16 cellular contexts compared by ENCODE assay signal in the genomic region with DNA sequence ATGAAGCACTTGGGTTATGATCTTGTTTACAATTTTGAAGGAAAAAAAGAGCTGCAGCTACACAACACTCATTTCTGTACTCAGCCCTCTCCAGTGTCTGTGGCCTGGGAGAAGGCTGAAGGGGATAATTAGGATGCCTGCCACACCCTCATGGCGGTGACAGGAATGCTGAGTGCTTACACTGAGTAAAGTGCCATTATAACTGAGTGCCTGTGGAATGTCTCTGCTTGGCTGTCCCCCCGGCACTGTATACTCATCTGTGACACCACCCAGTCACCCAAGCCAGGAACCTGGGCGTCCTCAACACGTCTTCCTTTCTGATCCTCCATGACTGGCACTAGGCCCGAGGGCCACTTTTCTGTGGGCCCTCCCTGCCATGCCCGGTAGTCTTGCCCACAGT. TPM values are rescaled to one million over a fixed set of nuclear protein-coding genes. Genes with fewer than 3 reads are reported as not detected.
A peak's percentile ranks its signal among the peaks of the same experiment; 100 is the strongest.
DNase-seq lines count a peak whose midpoint lies in the region; ATAC-seq and TF ChIP-seq lines count a peak whose summit lies in the region.
"Had no signal": no experiment of that assay in that cellular context is flagged by ENCODE, and none has a peak within 500 bp of the region (broad histone marks: within the 10 kb centered on the region; RNA-seq: fewer than 3 reads in every experiment).

No MANE protein-coding gene starts in this region.

- CTCF ChIA-PET in Caco-2 (lab: Charles Lee): interaction anchor here (1.2 kb wide), 1 partner anchor 99 kb away, joined by 3 read pairs; no protein-coding TSS in a partner anchor

- no peaks in the 10 kb centered on the region for H3K27me3 Mint-ChIP-seq in Caco-2 (ENCODE audit: insufficient read depth, unreplicated experiment)
- H3K27me3 Mint-ChIP-seq: activated CD4-positive, alpha-beta T cell treated with anti-CD3 and anti-CD28 coated beads, Interleukin-2, amount 10 ng/mL, durations not matched to agents 24 days and 14 days had no signal

- POLR2A ChIA-PET in Caco-2 (lab: Charles Lee): no interaction called here

- no peak for ATAC-seq in HG03432 (IDR thresholded peaks at IDR 0.05; ENCODE audit: unreplicated experiment)
- ATAC-seq: psoas muscle; stimulated activated effector memory CD8-positive, alpha-beta T cell treated with anti-CD3 and anti-CD28 coated beads, Interleukin-12 subunit alpha, Interleukin-12 subunit beta, amount 100 ng/mL, for 72 hours had no signal

- peak overlapping the region in 1 of 2 experiments; percentile 22 for H3K14ac ChIP-seq in mesenchymal stem cell (ENCODE audit: low read length in 2 of 2)

- DNase-seq in Caco-2 (peak; percentile 57 to 84), M059J (ENCODE audit: low read depth) (peak; percentile 18), SW480 (ENCODE audit: low spot score) (peak; percentile 88), mesenchymal stem cell (no peak), GM13976 (ENCODE audit: low spot score) (no peak), globus pallidus (ENCODE audit: low spot score) (no peak), SHP77 (lab: John Stamatoyannopoulos, UW) (no peak)
- DNase-seq: activated CD4-positive, alpha-beta T cell treated with anti-CD3 and anti-CD28 coated beads, Interleukin-2, amount 10 ng/mL, durations not matched to agents 24 days and 14 days; BE2C; erythroblast; Kasumi-1; NK-92 treated with Interleukin-12 subunit alpha and Interleukin-12 subunit beta, amount 100 ng/mL, for 24 hours; psoas muscle; stimulated activated CD4-positive, alpha-beta T cell treated with anti-CD3 and anti-CD28 coated beads, Interleukin-2, amount 100 ng/mL, for 24 hours had no signal

- H3K36me3 ChIP-seq in Caco-2 (ENCODE audit: control insufficient read depth, insufficient read depth, low read length) (no peaks in the 10 kb centered on the region), mesenchymal stem cell (ENCODE audit: control insufficient read depth in 1 of 2, insufficient read depth in 2 of 2, low read depth in 1 of 2, low read length in 2 of 2) (peaks cover 8 to 11% of the 10 kb centered on the region in 2 experiments)
- H3K36me3 ChIP-seq: BE2C had no signal

- 64% methylated on average over 6 of the region's 6 CpGs for WGBS in mesenchymal stem cell

- peaks cover 17% of the 10 kb centered on the region for H3K4me1 Mint-ChIP-seq in Caco-2 (ENCODE audit: low read depth, unreplicated experiment)

- H3K9me3 Mint-ChIP-seq in Caco-2 (ENCODE audit: unreplicated experiment): no peaks in the 10 kb centered on the region
- H3K9me3 Mint-ChIP-seq: activated CD4-positive, alpha-beta T cell treated with anti-CD3 and anti-CD28 coated beads, Interleukin-2, amount 10 ng/mL, durations not matched to agents 24 days and 14 days; stimulated activated effector memory CD8-positive, alpha-beta T cell treated with anti-CD3 and anti-CD28 coated beads, Interleukin-12 subunit alpha, Interleukin-12 subunit beta, amount 100 ng/mL, for 72 hours had no signal

- no peak overlapping the region for H3K4ac ChIP-seq in mesenchymal stem cell (ENCODE audit: low read depth in 1 of 2, low read length in 2 of 2)

- H2AFZ ChIP-seq in mesenchymal stem cell (ENCODE audit: low read depth, low read length): no peak overlapping the region

- H2BK120ac ChIP-seq in mesenchymal stem cell (ENCODE audit: low read depth, low read length): no peak overlapping the region

- H3K4me3 Mint-ChIP-seq in Caco-2 (ENCODE audit: unreplicated experiment): peak overlapping the region; percentile 22
- H3K4me3 Mint-ChIP-seq: activated CD4-positive, alpha-beta T cell treated with anti-CD3 and anti-CD28 coated beads, Interleukin-2, amount 10 ng/mL, durations not matched to agents 24 days and 14 days; stimulated activated effector memory CD8-positive, alpha-beta T cell treated with anti-CD3 and anti-CD28 coated beads, Interleukin-12 subunit alpha, Interleukin-12 subunit beta, amount 100 ng/mL, for 72 hours had no signal

- peak overlapping the region; percentile 91 for H3K27ac Mint-ChIP-seq in Caco-2 (ENCODE audit: unreplicated experiment)
- H3K27ac Mint-ChIP-seq: activated CD4-positive, alpha-beta T cell treated with anti-CD3 and anti-CD28 coated beads, Interleukin-2, amount 10 ng/mL, durations not matched to agents 24 days and 14 days; stimulated activated effector memory CD8-positive, alpha-beta T cell treated with anti-CD3 and anti-CD28 coated beads, Interleukin-12 subunit alpha, Interleukin-12 subunit beta, amount 100 ng/mL, for 72 hours had no signal

- H3K36me3 Mint-ChIP-seq in Caco-2 (ENCODE audit: insufficient read depth, unreplicated experiment): peaks cover 24% of the 10 kb centered on the region

- no peak overlapping the region for H3K9ac ChIP-seq in mesenchymal stem cell (ENCODE audit: low read length)

- in situ Hi-C loops in GM13976 (cut with MboI; ENCODE audit: low sequenced_read_pairs, unreplicated experiment): loop anchor here (25.0 kb wide), 1 partner anchor 379 kb away; no protein-coding TSS in a partner anchor

- no peaks in the 10 kb centered on the region for H3K9me3 ChIP-seq in Caco-2
- no peaks in the 10 kb centered on the region for H3K9me3 ChIP-seq in mesenchymal stem cell (ENCODE audit: control insufficient read depth, low read length)
- H3K9me3 ChIP-seq: BE2C, psoas muscle had no signal

- H3K27me3 ChIP-seq in Caco-2 (replicated peaks; ENCODE audit: control insufficient read depth, insufficient read depth, low read length): no peaks in the 10 kb centered on the region
- H3K27me3 ChIP-seq in mesenchymal stem cell (ENCODE audit: control insufficient read depth in 1 of 2, insufficient read depth in 1 of 2, low read length in 2 of 2): no peaks in the 10 kb centered on the region
- H3K27me3 ChIP-seq: BE2C had no signal

- H4K91ac ChIP-seq in mesenchymal stem cell (ENCODE audit: low read length): no peak overlapping the region

- H2AK5ac ChIP-seq in mesenchymal stem cell (ENCODE audit: low read length, severe bottlenecking): no peak overlapping the region

- intact Hi-C loops in Caco-2 (cut with micrococcal nuclease; ENCODE audit: unreplicated experiment): no loop called here

- no peak overlapping the region for H3K4me3 ChIP-seq in Caco-2 (ENCODE audit: low read depth, low read length)
- H3K4me3 ChIP-seq in mesenchymal stem cell (ENCODE audit: insufficient read depth in 1 of 2, low read depth in 1 of 2, low read length in 2 of 2): no peak overlapping the region
- H3K4me3 ChIP-seq: psoas muscle had no signal

- H3K23ac ChIP-seq in mesenchymal stem cell (ENCODE audit: low read length in 2 of 2): no peak overlapping the region

- no TSS peak for BruUV-seq in Caco-2 (replicated peaks; lab: Mats Ljungman, UMichigan)

- H3K4me2 ChIP-seq in mesenchymal stem cell (ENCODE audit: low read length, poor library complexity, severe bottlenecking): no peak overlapping the region

- H3K18ac ChIP-seq in mesenchymal stem cell (ENCODE audit: low read depth in 1 of 2, low read length in 2 of 2): no peak overlapping the region

- peak overlapping the region; percentile 30 for H4K8ac ChIP-seq in mesenchymal stem cell (ENCODE audit: low read length)

- H2BK15ac ChIP-seq in mesenchymal stem cell (ENCODE audit: low read depth, poor library complexity, severe bottlenecking): no peak overlapping the region

- no peak overlapping the region for H3K27ac ChIP-seq in mesenchymal stem cell (ENCODE audit: low read length, poor library complexity, severe bottlenecking)
- H3K27ac ChIP-seq: psoas muscle had no signal

- peaks cover 2% of the 10 kb centered on the region for H3K79me1 ChIP-seq in mesenchymal stem cell (replicated peaks; ENCODE audit: low read length, poor library complexity, severe bottlenecking)

- no peak overlapping the region for H2BK12ac ChIP-seq in mesenchymal stem cell (ENCODE audit: low read length in 2 of 2)

- no peak for TF ChIP-seq CTCF in Caco-2 (IDR thresholded peaks at IDR 0.05; ENCODE audit: insufficient read depth in 1 of 2, low read depth in 1 of 2, low read length in 1 of 2, severe bottlenecking in 1 of 2, unreplicated experiment in 1 of 2)
- no peak for TF ChIP-seq CTCF in GM13976 (IDR thresholded peaks at IDR 0.05; ENCODE audit: borderline replicate concordance, control extremely low read depth, extremely low read depth, insufficient read depth, missing control alignments)

- H2BK5ac ChIP-seq in mesenchymal stem cell (ENCODE audit: low read depth, low read length, poor library complexity, severe bottlenecking): no peak overlapping the region

- H3K4me1 ChIP-seq in Caco-2: peaks cover 22% of the 10 kb centered on the region
- peaks cover 14% of the 10 kb centered on the region for H3K4me1 ChIP-seq in mesenchymal stem cell (ENCODE audit: control insufficient read depth, insufficient read depth, low read depth, low read length)

RNA-seq across cellular contexts. Expression of gene MRPL38, which starts 3.5 kb away (rescaled TPM):
- total RNA-seq in Caco-2 (2022): 157 and 163 TPM in 2 replicates
- total RNA-seq in M059J (2014; rRNA removed; shearing (Covaris generic)): 30.3 and 39.4 TPM in 2 replicates
- 44.2 TPM for polyA plus RNA-seq in mesenchymal stem cell (2013, experiment 1 of 2)
- 41.8 TPM for polyA plus RNA-seq in mesenchymal stem cell (2013, experiment 2 of 2)

RNA-seq across cellular contexts. Expression of gene TRIM65, which starts 11.4 kb away (rescaled TPM):
- total RNA-seq in Caco-2 (2022): 23.1 and 25.2 TPM in 2 replicates
- 6.4 and 11.1 TPM in 2 replicates for total RNA-seq in M059J (2014; rRNA removed; shearing (Covaris generic))
- polyA plus RNA-seq in mesenchymal stem cell (2013, experiment 1 of 2): 15.7 TPM
- polyA plus RNA-seq in mesenchymal stem cell (2013, experiment 2 of 2): 15.2 TPM

RNA-seq across cellular contexts. Expression of gene TRIM47, which starts 29.8 kb away (rescaled TPM):
- 2.0 and 2.5 TPM in 2 replicates for total RNA-seq in Caco-2 (2022)
- total RNA-seq in M059J (2014; rRNA removed; shearing (Covaris generic)): 3.8 and 6.6 TPM in 2 replicates
- 42.8 TPM for polyA plus RNA-seq in mesenchymal stem cell (2013, experiment 1 of 2)
- polyA plus RNA-seq in mesenchymal stem cell (2013, experiment 2 of 2): 46.1 TPM

RNA-seq across cellular contexts. Expression of gene FBF1, which starts 32.6 kb away (rescaled TPM):
- 13.9 and 14.1 TPM in 2 replicates for total RNA-seq in Caco-2 (2022)
- 14.4 and 18.7 TPM in 2 replicates for total RNA-seq in M059J (2014; rRNA removed; shearing (Covaris generic))
- 1.8 TPM for polyA plus RNA-seq in mesenchymal stem cell (2013, experiment 1 of 2)
- 1.6 TPM for polyA plus RNA-seq in mesenchymal stem cell (2013, experiment 2 of 2)

RNA-seq across cellular contexts. Expression of gene WBP2, which starts 53.1 kb away (rescaled TPM):
- total RNA-seq in Caco-2 (2022): 66.6 and 72.3 TPM in 2 replicates
- 32.5 and 35.8 TPM in 2 replicates for total RNA-seq in M059J (2014; rRNA removed; shearing (Covaris generic))
- 173 TPM for polyA plus RNA-seq in mesenchymal stem cell (2013, experiment 1 of 2)
- polyA plus RNA-seq in mesenchymal stem cell (2013, experiment 2 of 2): 171 TPM

Comparison
In these comparisons a context has a peak if more than half of its experiments do, and no peak if none do; other contexts are left out.
1. DNase-seq: peak in Caco-2 (2 of 2), M059J (single experiment) and SW480 (single experiment); none in mesenchymal stem cell (single experiment), GM13976 (single experiment), globus pallidus (single experiment) and SHP77 (0 of 2).